1 cellular context compared by ENCODE assay signal in the genomic region with DNA sequence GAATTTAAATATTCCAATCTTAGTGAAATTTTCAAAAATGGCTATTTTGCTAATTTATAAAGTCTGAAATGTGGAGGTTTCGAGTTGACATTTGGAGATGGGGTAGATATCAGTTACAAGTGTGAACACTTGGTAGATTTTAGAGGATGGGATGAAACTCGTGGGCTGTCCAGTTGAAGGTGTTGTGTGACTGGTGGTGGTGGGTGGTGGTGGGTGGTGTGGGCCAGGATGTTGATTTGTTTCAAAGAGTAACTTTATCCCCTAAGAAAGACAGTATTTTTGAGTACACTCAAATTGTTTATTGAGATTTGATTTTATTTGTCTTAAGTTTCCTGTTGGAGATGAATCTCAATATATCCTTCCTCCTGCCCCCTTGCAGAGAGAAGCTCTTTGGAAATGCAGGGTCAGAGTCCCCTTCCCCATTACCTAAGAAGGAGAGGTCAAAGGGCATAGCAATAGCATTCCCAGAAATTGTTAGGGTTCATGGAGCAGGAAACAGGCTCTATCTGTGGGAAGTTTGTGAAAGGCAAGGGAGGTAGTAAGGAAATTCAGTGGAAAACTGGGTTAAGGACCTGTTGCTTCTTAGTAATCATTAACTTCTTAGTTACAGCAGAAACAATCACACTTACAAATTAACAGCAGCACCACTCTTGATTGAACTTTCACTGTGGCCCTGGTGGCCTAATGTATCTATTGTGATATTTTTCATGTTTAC.
TF ChIP-seq lines count a peak whose summit lies in the region.

No MANE protein-coding gene starts in this region.

TF ChIP-seq in HepG2, 621 proteins besides CTCF, POLR2A, EP300 and RAD21 (continued from another document and continues in another):
- TF ChIP-seq EZH2 (conservative IDR thresholded peaks at IDR 0.05; ENCODE audit: low read depth, low read length) (no peak), ZNF564 (CRISPR knock-in tag; IDR thresholded peaks at IDR 0.05) (0 out of 2 replicates have a peak, but pooled peaks have one; percentile 52), PPARG (CRISPR knock-in tag; conservative IDR thresholded peaks at IDR 0.05) (peak; percentile 84), ZNF780A (CRISPR knock-in tag; IDR thresholded peaks at IDR 0.05) (no peak), PHF21A (CRISPR knock-in tag; IDR thresholded peaks at IDR 0.05) (peak; percentile 84), ELF1 (CRISPR knock-in tag; IDR thresholded peaks at IDR 0.05) (peak; percentile 45; the same call in 1 of the 2 replicates), SAP130 (CRISPR knock-in tag; IDR thresholded peaks at IDR 0.05; ENCODE audit: low read depth) (peak; percentile 41), ZNF512B (CRISPR knock-in tag; IDR thresholded peaks at IDR 0.05; ENCODE audit: borderline replicate concordance) (no peak), AHDC1 (CRISPR knock-in tag; IDR thresholded peaks at IDR 0.05; ENCODE audit: borderline replicate concordance) (peak; percentile 68; the same call in 1 of the 2 replicates), FOXJ3 (CRISPR knock-in tag; IDR thresholded peaks at IDR 0.05; ENCODE audit: borderline replicate concordance) (peak; percentile 35; the same call in 1 of the 2 replicates), RBM39 (IDR thresholded peaks at IDR 0.05; ENCODE audit: low read depth, low read length, poor library complexity, severe bottlenecking) (no peak), ZNF646 (CRISPR knock-in tag; IDR thresholded peaks at IDR 0.05) (peak; percentile 36; the same call in 1 of the 2 replicates), ZNF552 (CRISPR knock-in tag; IDR thresholded peaks at IDR 0.05; ENCODE audit: borderline replicate concordance) (no peak), RFXANK (CRISPR knock-in tag; IDR thresholded peaks at IDR 0.05) (no peak), ZNF124 (CRISPR knock-in tag; IDR thresholded peaks at IDR 0.05) (peak; percentile 38; the same call in 1 of the 2 replicates), DPF2 (CRISPR knock-in tag; IDR thresholded peaks at IDR 0.05; ENCODE audit: borderline replicate concordance, low read depth) (peak; percentile 47; the same call in 1 of the 2 replicates), IKZF5 (CRISPR knock-in tag; IDR thresholded peaks at IDR 0.05) (peak; percentile 77; the same call in 1 of the 2 replicates), NR2F6 (IDR thresholded peaks at IDR 0.05) (peak; percentile 99), NR2F6 (CRISPR knock-in tag; IDR thresholded peaks at IDR 0.05) (peak; percentile 99), SIX1 (CRISPR knock-in tag; IDR thresholded peaks at IDR 0.05; ENCODE audit: borderline replicate concordance) (peak; percentile 59; the same call in 1 of the 2 replicates), ZMAT3 (CRISPR knock-in tag; conservative IDR thresholded peaks at IDR 0.05) (no peak), ZBTB7B (CRISPR knock-in tag; IDR thresholded peaks at IDR 0.05) (peak; percentile 63; the same call in 1 of the 2 replicates), KDM6A (CRISPR knock-in tag; IDR thresholded peaks at IDR 0.05; ENCODE audit: low read depth) (peak; percentile 66; the same call in 1 of the 2 replicates), NR3C1 (CRISPR knock-in tag; IDR thresholded peaks at IDR 0.05) (no peak), ZNF670 (CRISPR knock-in tag; IDR thresholded peaks at IDR 0.05; ENCODE audit: borderline replicate concordance) (no peak), HNF4A (CRISPR knock-in tag; IDR thresholded peaks at IDR 0.05) (peak; percentile 96)
- TF ChIP-seq, protein P1, sequence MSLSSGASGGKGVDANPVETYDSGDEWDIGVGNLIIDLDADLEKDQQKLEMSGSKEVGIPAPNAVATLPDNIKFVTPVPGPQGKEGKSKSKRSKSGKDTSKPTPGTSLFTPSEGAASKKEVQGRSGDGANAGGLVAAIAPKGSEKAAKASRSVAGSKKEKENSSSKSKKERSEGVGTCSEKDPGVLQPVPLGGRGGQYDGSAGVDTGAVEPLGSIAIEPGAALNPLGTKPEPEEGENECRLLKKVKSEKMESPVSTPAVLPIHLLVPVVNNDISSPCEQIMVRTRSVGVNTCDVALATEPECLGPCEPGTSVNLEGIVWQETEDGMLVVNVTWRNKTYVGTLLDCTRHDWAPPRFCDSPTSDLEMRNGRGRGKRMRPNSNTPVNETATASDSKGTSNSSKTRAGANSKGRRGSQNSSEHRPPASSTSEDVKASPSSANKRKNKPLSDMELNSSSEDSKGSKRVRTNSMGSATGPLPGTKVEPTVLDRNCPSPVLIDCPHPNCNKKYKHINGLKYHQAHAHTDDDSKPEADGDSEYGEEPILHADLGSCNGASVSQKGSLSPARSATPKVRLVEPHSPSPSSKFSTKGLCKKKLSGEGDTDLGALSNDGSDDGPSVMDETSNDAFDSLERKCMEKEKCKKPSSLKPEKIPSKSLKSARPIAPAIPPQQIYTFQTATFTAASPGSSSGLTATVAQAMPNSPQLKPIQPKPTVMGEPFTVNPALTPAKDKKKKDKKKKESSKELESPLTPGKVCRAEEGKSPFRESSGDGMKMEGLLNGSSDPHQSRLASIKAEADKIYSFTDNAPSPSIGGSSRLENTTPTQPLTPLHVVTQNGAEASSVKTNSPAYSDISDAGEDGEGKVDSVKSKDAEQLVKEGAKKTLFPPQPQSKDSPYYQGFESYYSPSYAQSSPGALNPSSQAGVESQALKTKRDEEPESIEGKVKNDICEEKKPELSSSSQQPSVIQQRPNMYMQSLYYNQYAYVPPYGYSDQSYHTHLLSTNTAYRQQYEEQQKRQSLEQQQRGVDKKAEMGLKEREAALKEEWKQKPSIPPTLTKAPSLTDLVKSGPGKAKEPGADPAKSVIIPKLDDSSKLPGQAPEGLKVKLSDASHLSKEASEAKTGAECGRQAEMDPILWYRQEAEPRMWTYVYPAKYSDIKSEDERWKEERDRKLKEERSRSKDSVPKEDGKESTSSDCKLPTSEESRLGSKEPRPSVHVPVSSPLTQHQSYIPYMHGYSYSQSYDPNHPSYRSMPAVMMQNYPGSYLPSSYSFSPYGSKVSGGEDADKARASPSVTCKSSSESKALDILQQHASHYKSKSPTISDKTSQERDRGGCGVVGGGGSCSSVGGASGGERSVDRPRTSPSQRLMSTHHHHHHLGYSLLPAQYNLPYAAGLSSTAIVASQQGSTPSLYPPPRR (CRISPR knock-in tag; IDR thresholded peaks at IDR 0.05; ENCODE audit: borderline replicate concordance), result peak; percentile 71; the same call in 1 of the 2 replicates
- TF ChIP-seq, protein P2, sequence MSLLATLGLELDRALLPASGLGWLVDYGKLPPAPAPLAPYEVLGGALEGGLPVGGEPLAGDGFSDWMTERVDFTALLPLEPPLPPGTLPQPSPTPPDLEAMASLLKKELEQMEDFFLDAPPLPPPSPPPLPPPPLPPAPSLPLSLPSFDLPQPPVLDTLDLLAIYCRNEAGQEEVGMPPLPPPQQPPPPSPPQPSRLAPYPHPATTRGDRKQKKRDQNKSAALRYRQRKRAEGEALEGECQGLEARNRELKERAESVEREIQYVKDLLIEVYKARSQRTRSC (CRISPR knock-in tag; IDR thresholded peaks at IDR 0.05; ENCODE audit: low read depth), result no peak
- TF ChIP-seq, protein P3, sequence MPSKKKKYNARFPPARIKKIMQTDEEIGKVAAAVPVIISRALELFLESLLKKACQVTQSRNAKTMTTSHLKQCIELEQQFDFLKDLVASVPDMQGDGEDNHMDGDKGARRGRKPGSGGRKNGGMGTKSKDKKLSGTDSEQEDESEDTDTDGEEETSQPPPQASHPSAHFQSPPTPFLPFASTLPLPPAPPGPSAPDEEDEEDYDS (CRISPR knock-in tag; IDR thresholded peaks at IDR 0.05), result no peak
